In the genomic region with DNA sequence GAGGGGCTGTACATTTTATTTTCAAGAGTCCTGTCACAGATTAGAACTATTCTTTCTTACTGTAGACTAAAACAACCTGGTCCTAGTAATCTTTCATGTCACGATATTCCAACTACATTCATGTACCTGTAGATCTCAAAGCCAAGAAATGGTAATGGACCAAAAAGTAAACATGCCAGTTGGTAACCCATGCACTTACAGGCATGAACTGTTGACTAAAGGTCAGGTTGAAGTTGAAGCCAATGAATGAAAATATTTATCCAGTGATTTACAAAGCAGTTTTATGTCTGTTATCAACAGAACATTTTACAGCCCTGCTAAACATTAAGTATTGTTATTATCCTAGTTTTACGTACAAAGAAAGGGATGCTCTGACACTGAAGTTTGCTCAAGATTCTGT, we compare ENCODE assay signal across 17 cellular contexts. TPM values are rescaled to one million over a fixed set of nuclear protein-coding genes. Genes with fewer than 3 reads are reported as not detected.
DNase-seq lines count a peak whose midpoint lies in the region; ATAC-seq, FAIRE-seq and TF ChIP-seq lines count a peak whose summit lies in the region.
"Had no signal": no experiment of that assay in that cellular context is flagged by ENCODE, and none has a peak within 500 bp of the region (broad histone marks: within the 10 kb centered on the region; RNA-seq: fewer than 3 reads in every experiment).

No MANE protein-coding gene starts in this region.

- H3K27me3 ChIP-seq in Panc1 (ENCODE audit: control insufficient read depth, insufficient read depth, low read length): no peaks in the 10 kb centered on the region
- no peaks in the 10 kb centered on the region for H3K27me3 ChIP-seq in liver (ENCODE audit: control insufficient read depth in 4 of 4, insufficient read depth in 4 of 4, low read length in 3 of 4)
- H3K27me3 ChIP-seq in uterus: no peaks in the 10 kb centered on the region
- H3K27me3 ChIP-seq: BLaER1 had no signal

- no peak for TF ChIP-seq RAD21 in liver (IDR thresholded peaks at IDR 0.05)

- WGBS in liver: 43% methylated on average over 2 of the region's 2 CpGs

- intact Hi-C loops in Panc1 (cut with micrococcal nuclease; ENCODE audit: unreplicated experiment): no loop called here
- intact Hi-C loops in uterus (cut with DNase I; ENCODE audit: low total_unique reads): no loop called here

- TF ChIP-seq POLR2A in H54 (IDR thresholded peaks at IDR 0.05; ENCODE audit: low read depth, low read length) (no peak), uterus (IDR thresholded peaks at IDR 0.05) (no peak)

- H3K36me3 ChIP-seq in Panc1 (ENCODE audit: control insufficient read depth, insufficient read depth, low read length): peaks cover 6% of the 10 kb centered on the region; the same call in 1 of the 2 replicates
- H3K36me3 ChIP-seq in liver (ENCODE audit: control insufficient read depth in 4 of 4, insufficient read depth in 3 of 4, low read depth in 1 of 4, low read length in 3 of 4): peaks cover 7 to 14% (median 9%) of the 10 kb centered on the region in 4 donors
- H3K36me3 ChIP-seq in uterus: no peaks in the 10 kb centered on the region

- H3K4me1 ChIP-seq in Panc1 (ENCODE audit: control insufficient read depth, insufficient read depth, low read length) (no peaks in the 10 kb centered on the region), liver (ENCODE audit: control insufficient read depth in 4 of 4, insufficient read depth in 4 of 4, low read length in 3 of 4) (peaks cover 0 to 3% (median 0%) of the 10 kb centered on the region in 4 donors), uterus (no peaks in the 10 kb centered on the region)
- H3K4me1 ChIP-seq: BLaER1, HAP-1 had no signal

- BruUV-seq in Panc1 (replicated peaks; lab: Mats Ljungman, UMichigan): no TSS peak

- ATAC-seq in Panc1: peak; percentile 51; the same call in 1 of the 2 replicates
- ATAC-seq: CD8-positive, alpha-beta T cell had no signal

- H3K9ac ChIP-seq in liver (ENCODE audit: low read depth in 1 of 2, low read length in 2 of 2): no peak overlapping the region
- H3K9ac ChIP-seq: BLaER1 had no signal

- POLR2A ChIA-PET in Panc1 (lab: Charles Lee): no interaction called here

- TF ChIP-seq CTCF in Panc1 (IDR thresholded peaks at IDR 0.05): no peak
- TF ChIP-seq CTCF in liver (IDR thresholded peaks at IDR 0.05; ENCODE audit: low read depth, low read length, missing input control): no peak
- TF ChIP-seq CTCF in uterus (IDR thresholded peaks at IDR 0.05): no peak

- no peaks in the 10 kb centered on the region for H3K9me3 ChIP-seq in Panc1 (ENCODE audit: control insufficient read depth, insufficient read depth, low read depth, low read length)
- H3K9me3 ChIP-seq in liver (ENCODE audit: control insufficient read depth in 4 of 4, low read length in 3 of 4): no peaks in the 10 kb centered on the region
- H3K9me3 ChIP-seq in uterus: no peaks in the 10 kb centered on the region
- H3K9me3 ChIP-seq: BLaER1, HAP-1 had no signal

- CTCF ChIA-PET in Panc1 (lab: Charles Lee): no interaction called here

- peak; percentile 67 for FAIRE-seq in H54 (lab: Jason Lieb, UNC)
- FAIRE-seq: H1, HTR-8/SVneo had no signal

- in situ Hi-C loops in Panc1 (cut with HindIII; ENCODE audit: low pct_unique_long_range_greater_than_20kb, low sequenced_read_pairs): no loop called here

- H3K27ac ChIP-seq in Panc1 (ENCODE audit: low read length): no peak overlapping the region
- no peak overlapping the region for H3K27ac ChIP-seq in liver (ENCODE audit: low read depth in 1 of 2, low read length in 2 of 2)
- H3K27ac ChIP-seq in uterus: no peak overlapping the region
- H3K27ac ChIP-seq: BLaER1 had no signal

- DNase-seq in DMS53 (lab: John Stamatoyannopoulos, UW) (peak; percentile 7), DMS53 treated with DMSO at 0.1 percent for 48 hours (lab: John Stamatoyannopoulos, UW; ENCODE audit: unreplicated experiment) (no peak), H54 (ENCODE audit: insufficient read length, low spot score) (no peak), Panc1 (ENCODE audit: low read depth, low spot score) (no peak), NCI-H1092 treated with DMSO at 0.1 percent for 48 hours (lab: John Stamatoyannopoulos, UW) (no peak), uterus (no peak), GM19240 (ENCODE audit: insufficient read length, low spot score) (no peak)
- DNase-seq: 8988T; Calu3; CD8-positive, alpha-beta T cell; GF-D8; KBM-7 had no signal

- H3K4me3 ChIP-seq in Panc1 (ENCODE audit: low read depth in 2 of 2, low read length in 2 of 2): no peak overlapping the region
- H3K4me3 ChIP-seq in liver (ENCODE audit: low read depth in 1 of 3, low read length in 3 of 3): no peak overlapping the region
- no peak overlapping the region for H3K4me3 ChIP-seq in uterus
- H3K4me3 ChIP-seq: BLaER1, HAP-1 had no signal

TF ChIP-seq in liver, 16 proteins besides CTCF, POLR2A, EP300 and RAD21:
- peak; percentile 14 to 31 for TF ChIP-seq RXRA (IDR thresholded peaks at IDR 0.05)
- no peak for TF ChIP-seq REST (IDR thresholded peaks at IDR 0.05)

RNA-seq across cellular contexts. Expression of gene LRRC57, which starts 25.3 kb away (rescaled TPM):
- 39.2 TPM for total RNA-seq in Panc1 (2021; ENCODE audit: unreplicated experiment)
- 13.2 TPM for polyA plus RNA-seq in Panc1 (2012; ENCODE audit: insufficient read length)
- 10 to 100 TPM in 1 of 2 donors, 1 to 10 TPM in 1; 7.4 to 14.1 TPM for total RNA-seq in liver
- polyA plus RNA-seq in liver: 1 to 10 TPM; 2.7 to 3.2 TPM
- 10 to 100 TPM in 3 of 4 donors, 1 to 10 TPM in 1; 8.7 to 27.1 (median 21.9) TPM for total RNA-seq in uterus

RNA-seq across cellular contexts. Expression of gene HAUS2, which starts 25.3 kb away (rescaled TPM):
- total RNA-seq in Panc1 (2021; ENCODE audit: unreplicated experiment) (42.4 TPM), liver (10 to 100 TPM in 1 of 2 donors, 1 to 10 TPM in 1; 6.9 to 23.2 TPM), uterus (10 to 100 TPM in 2 of 4 donors, 1 to 10 TPM in 2; 3.5 to 28.1 (median 14.6) TPM)
- polyA plus RNA-seq in Panc1 (2012; ENCODE audit: insufficient read length): 12.1 TPM
- polyA plus RNA-seq in liver: 1 to 10 TPM; 4.1 to 6.2 TPM

RNA-seq across cellular contexts. Expression of gene SNAP23, which starts 27.9 kb away (rescaled TPM):
- total RNA-seq in Panc1 (2021; ENCODE audit: unreplicated experiment): 48.9 TPM
- polyA plus RNA-seq in Panc1 (2012; ENCODE audit: insufficient read length): 49.3 TPM
- 10 to 100 TPM; 31.3 to 42.9 TPM for total RNA-seq in liver
- 10 to 100 TPM; 16.0 to 19.3 TPM for polyA plus RNA-seq in liver
- 100 to 1,000 TPM in 1 of 4 donors, 10 to 100 TPM in 3; 79.1 to 155 (median 84.2) TPM for total RNA-seq in uterus

RNA-seq across cellular contexts. Expression of gene ZNF106, which starts 32.4 kb away (rescaled TPM):
- 64.3 TPM for total RNA-seq in Panc1 (2021; ENCODE audit: unreplicated experiment)
- 22.6 TPM for polyA plus RNA-seq in Panc1 (2012; ENCODE audit: insufficient read length)
- 10 to 100 TPM; 21.0 to 25.4 TPM for total RNA-seq in liver
- 10 to 100 TPM in 1 of 2 donors, 1 to 10 TPM in 1; 7.5 to 19.9 TPM for polyA plus RNA-seq in liver
- total RNA-seq in uterus: 10 to 100 TPM; 56.6 to 95.0 (median 72.0) TPM

RNA-seq across cellular contexts. Expression of gene STARD9, which starts 52.1 kb away (rescaled TPM):
- total RNA-seq in Panc1 (2021; ENCODE audit: unreplicated experiment) (13.4 TPM), liver (1 to 10 TPM in 1 of 2 donors, under 1 TPM in 1; 0.75 to 3.9 TPM), uterus (10 to 100 TPM; 22.8 to 67.2 (median 25.2) TPM)
- 7.2 TPM for polyA plus RNA-seq in Panc1 (2012; ENCODE audit: insufficient read length)
- under 1 TPM; 0.26 to 0.32 TPM for polyA plus RNA-seq in liver
